1 cellular context compared by ENCODE assay signal in genomic region chr3:141241248-141242034, GRCh38.
TF ChIP-seq lines count a peak whose summit lies in the region.

No MANE protein-coding gene starts in this region.

TF ChIP-seq in IMR-90, 13 proteins besides CTCF, POLR2A, EP300 and RAD21:
- TF ChIP-seq BHLHE40 (IDR thresholded peaks at IDR 0.05; ENCODE audit: low read depth, low read length) (no peak), ELK1 (IDR thresholded peaks at IDR 0.05; ENCODE audit: borderline replicate concordance, low read depth, low read length) (no peak), SMC3 (IDR thresholded peaks at IDR 0.05; ENCODE audit: low read depth, low read length) (no peak), USF2 (IDR thresholded peaks at IDR 0.05; ENCODE audit: low read depth, low read length) (no peak), CEBPB (IDR thresholded peaks at IDR 0.05; ENCODE audit: low read depth, low read length) (no peak), MXI1 (IDR thresholded peaks at IDR 0.05; ENCODE audit: borderline replicate concordance, low read depth, low read length) (no peak), RFX5 (IDR thresholded peaks at IDR 0.05; ENCODE audit: low read depth, low read length) (no peak), MAZ (IDR thresholded peaks at IDR 0.05; ENCODE audit: borderline replicate concordance, low read depth, low read length) (no peak), MAFK (IDR thresholded peaks at IDR 0.05; ENCODE audit: low read depth, low read length) (no peak), CHD1 (IDR thresholded peaks at IDR 0.05; ENCODE audit: low read depth, low read length) (no peak), RCOR1 (IDR thresholded peaks at IDR 0.05; ENCODE audit: insufficient replicate concordance, low read length) (no peak), NFE2L2 (IDR thresholded peaks at IDR 0.05; ENCODE audit: low read depth, low read length) (no peak), FOS (IDR thresholded peaks at IDR 0.05; ENCODE audit: low read depth, low read length) (no peak)
